ENCODE assay signal across 1 cellular context in genomic region chr16:16201880-16202279, GRCh38. TPM values are rescaled to one million over a fixed set of nuclear protein-coding genes. Genes with fewer than 3 reads are reported as not detected.
"Had no signal": no experiment of that assay in that cellular context is flagged by ENCODE, and none has a peak within 500 bp of the region (broad histone marks: within the 10 kb centered on the region; RNA-seq: fewer than 3 reads in every experiment).

No MANE protein-coding gene starts in this region.

RNA-seq across cellular contexts. Expression of gene ABCC6, which starts 21.4 kb away (rescaled TPM):
- total RNA-seq: foreskin keratinocyte had no signal
